8 cellular contexts compared by ENCODE assay signal in genomic region chr7:106110885-106111670, GRCh38. TPM values are rescaled to one million over a fixed set of nuclear protein-coding genes. Genes with fewer than 3 reads are reported as not detected.
DNase-seq lines count a peak whose midpoint lies in the region; ATAC-seq and TF ChIP-seq lines count a peak whose summit lies in the region.

No MANE protein-coding gene starts in this region.

- POLR2A ChIA-PET in BJ (lab: Charles Lee), result interaction anchor here (0.6 to 0.8 kb wide), 2 partner anchors 17 to 29 kb away, joined by 3 to 5 read pairs; no protein-coding TSS in a partner anchor
- POLR2A ChIA-PET in activated CD8-positive, alpha-beta T cell treated with anti-CD3 and anti-CD28 coated beads for 36 hours (lab: Charles Lee), result interaction anchor here (0.7 to 2.6 kb wide), 15 partner anchors 8 to 56 kb away, joined by 3 to 14 read pairs (median 3); no protein-coding TSS in a partner anchor

- TF ChIP-seq CTCF in BJ (IDR thresholded peaks at IDR 0.05; ENCODE audit: insufficient read depth, low read depth, low read length) (no peak), HL-60 (IDR thresholded peaks at IDR 0.05; ENCODE audit: insufficient read depth, low read length) (no peak), hepatocyte (IDR thresholded peaks at IDR 0.05; ENCODE audit: poor library complexity) (no peak)
- no peak for TF ChIP-seq CTCF in activated CD8-positive, alpha-beta T cell treated with anti-CD3 and anti-CD28 coated beads for 36 hours (IDR thresholded peaks at IDR 0.05)

- peaks cover 55% of the 10 kb centered on the region for H3K4me1 Mint-ChIP-seq in activated CD8-positive, alpha-beta T cell treated with anti-CD3 and anti-CD28 coated beads for 36 hours (ENCODE audit: low read depth)

- no peaks in the 10 kb centered on the region for H3K9me3 Mint-ChIP-seq in activated CD8-positive, alpha-beta T cell treated with anti-CD3 and anti-CD28 coated beads for 36 hours

- H3K4me2 ChIP-seq in hepatocyte (peak overlapping the region; percentile 82), skeletal muscle satellite cell (ENCODE audit: low read length) (peak overlapping the region; percentile 93)

- H3K9me2 ChIP-seq in hepatocyte (replicated peaks; ENCODE audit: insufficient read depth), result no peaks in the 10 kb centered on the region

- H3K27me3 Mint-ChIP-seq in activated CD8-positive, alpha-beta T cell treated with anti-CD3 and anti-CD28 coated beads for 36 hours, result no peaks in the 10 kb centered on the region

- peak overlapping the region; percentile 81 for H3K27ac Mint-ChIP-seq in activated CD8-positive, alpha-beta T cell treated with anti-CD3 and anti-CD28 coated beads for 36 hours

- H3K36me3 Mint-ChIP-seq in activated CD8-positive, alpha-beta T cell treated with anti-CD3 and anti-CD28 coated beads for 36 hours (ENCODE audit: low read depth), result peaks cover 13% of the 10 kb centered on the region

- intact Hi-C loops in activated CD8-positive, alpha-beta T cell treated with anti-CD3 and anti-CD28 coated beads for 36 hours (cut with micrococcal nuclease), result loop anchor here (2.0 to 5.0 kb wide), 2 partner anchors 40 to 54 kb away; no protein-coding TSS in a partner anchor
- intact Hi-C loops in head of caudate nucleus (cut with DNase I), result loop anchor here (5.0 kb wide), 2 partner anchors 46 to 54 kb away; no protein-coding TSS in a partner anchor

- H3K4me1 ChIP-seq in hepatocyte (ENCODE audit: insufficient read depth) (peaks cover 25% of the 10 kb centered on the region), skeletal muscle satellite cell (ENCODE audit: control insufficient read depth, insufficient read depth, low read length) (peaks cover 26% of the 10 kb centered on the region)

- H3K9me3 ChIP-seq in hepatocyte (ENCODE audit: low read depth) (no peaks in the 10 kb centered on the region), skeletal muscle satellite cell (replicated peaks; ENCODE audit: low read length) (no peaks in the 10 kb centered on the region)

- H3K27ac ChIP-seq in HL-60 (replicated peaks), result peak overlapping the region; percentile 80
- peak overlapping the region; percentile 100 for H3K27ac ChIP-seq in hepatocyte

- peak overlapping the region; percentile 97 for H2AFZ ChIP-seq in hepatocyte

- peaks cover 38% of the 10 kb centered on the region for H4K20me1 ChIP-seq in hepatocyte (ENCODE audit: insufficient read depth, poor library complexity, severe bottlenecking)

- DNase-seq in BJ (ENCODE audit: low read depth) (no peak), HL-60 (ENCODE audit: low read depth in 1 of 2, low spot score in 1 of 2) (peak in 1 of 2 experiments; percentile 23), hepatocyte (ENCODE audit: low spot score) (no peak), NCI-H1105 (lab: John Stamatoyannopoulos, UW) (no peak), NCI-H1092 (lab: John Stamatoyannopoulos, UW) (no peak), head of caudate nucleus (no peak)
- no peak for DNase-seq in activated CD8-positive, alpha-beta T cell treated with anti-CD3 and anti-CD28 coated beads for 36 hours

- peak overlapping the region; percentile 84 for H3K4me3 Mint-ChIP-seq in activated CD8-positive, alpha-beta T cell treated with anti-CD3 and anti-CD28 coated beads for 36 hours

- H3K27me3 ChIP-seq in BJ (ENCODE audit: control insufficient read depth, insufficient read depth, low read length), result no peaks in the 10 kb centered on the region
- H3K27me3 ChIP-seq in HL-60 (ENCODE audit: insufficient read depth, poor library complexity, severe bottlenecking), result no peaks in the 10 kb centered on the region
- H3K27me3 ChIP-seq in hepatocyte, result no peaks in the 10 kb centered on the region
- no peaks in the 10 kb centered on the region for H3K27me3 ChIP-seq in skeletal muscle satellite cell (ENCODE audit: control insufficient read depth, insufficient read depth, low read length)

- WGBS in hepatocyte (ENCODE audit: low lambda C conversion rate, missing lambda C conversion rate), result 15% methylated on average over 21 of the region's 21 CpGs

- H3K9ac ChIP-seq in skeletal muscle satellite cell (ENCODE audit: low read depth, low read length), result peak overlapping the region; percentile 96

- H3K36me3 ChIP-seq in BJ (ENCODE audit: control insufficient read depth, insufficient read depth, low read length) (no peaks in the 10 kb centered on the region), hepatocyte (replicated peaks; ENCODE audit: insufficient read depth, low read depth) (no peaks in the 10 kb centered on the region), skeletal muscle satellite cell (ENCODE audit: insufficient read depth, low read length) (no peaks in the 10 kb centered on the region)

- CTCF ChIA-PET in BJ (lab: Yijun Ruan, JAX), result interaction anchor here (1.4 to 1.6 kb wide), 2 partner anchors 8 to 34 kb away, joined by 4 read pairs; no protein-coding TSS in a partner anchor
- CTCF ChIA-PET in activated CD8-positive, alpha-beta T cell treated with anti-CD3 and anti-CD28 coated beads for 36 hours (lab: Charles Lee), result interaction anchor here (0.7 to 2.1 kb wide), 5 partner anchors 9 to 454 kb away, joined by 3 to 8 read pairs (median 4); no protein-coding TSS in a partner anchor

- peaks cover 55% of the 10 kb centered on the region for H3K79me2 ChIP-seq in hepatocyte

- H3K4me3 ChIP-seq in BJ (ENCODE audit: low read depth, low read length) (peak overlapping the region; percentile 64), HL-60 (replicated peaks; ENCODE audit: insufficient read depth, low read length) (peak overlapping the region; percentile 64), hepatocyte (peak overlapping the region; percentile 95), skeletal muscle satellite cell (ENCODE audit: low read length) (peak overlapping the region; percentile 89)

- ATAC-seq in activated CD8-positive, alpha-beta T cell treated with anti-CD3 and anti-CD28 coated beads for 36 hours, result no peak

RNA-seq across cellular contexts. Expression of gene SYPL1, which starts 1.0 kb away (rescaled TPM):
- 39.9 and 77.9 TPM in 2 replicates for polyA plus RNA-seq in BJ (2011; rRNA removed)
- polyA minus RNA-seq in BJ (2011; rRNA and poly(A)+ RNA removed), result 20.1 and 23.3 TPM in 2 replicates
- 10 to 100 TPM; 40.1 to 44.6 TPM for total RNA-seq in activated CD8-positive, alpha-beta T cell treated with anti-CD3 and anti-CD28 coated beads for 36 hours
- 94.2 and 103 TPM in 2 replicates for total RNA-seq in hepatocyte
- 96.9 and 110 TPM in 2 replicates for polyA plus RNA-seq in hepatocyte
- total RNA-seq in skeletal muscle satellite cell (2012; rRNA removed), result 33.4 and 39.8 TPM in 2 replicates
